33 cellular contexts compared by ENCODE assay signal in genomic region chr14:104568620-104569019, GRCh38. TPM values are rescaled to one million over a fixed set of nuclear protein-coding genes. Genes with fewer than 3 reads are reported as not detected.
"Had no signal": no experiment of that assay in that cellular context is flagged by ENCODE, and none has a peak within 500 bp of the region (broad histone marks: within the 10 kb centered on the region; RNA-seq: fewer than 3 reads in every experiment).

No MANE protein-coding gene starts in this region.

- H3K9ac ChIP-seq: parathyroid adenoma had no signal

- H3K4me1 ChIP-seq: parathyroid adenoma, psoas muscle, upper lobe of right lung, uterus had no signal

- H3K27me3 ChIP-seq: ovary, testis had no signal

- H3K4me2 ChIP-seq: smooth muscle cell had no signal

- H3K27ac ChIP-seq: ovary, parathyroid adenoma, psoas muscle, spleen, suprapubic skin, testis, tibial artery, transverse colon, upper lobe of right lung, uterus had no signal

- ATAC-seq: naive thymus-derived CD8-positive, alpha-beta T cell; natural killer cell treated with Interleukin-12 subunit alpha and Interleukin-12 subunit beta and Interleukin-15 and Interleukin-18, amount 100 ng/mL, for 72 hours; psoas muscle; right cardiac atrium; sciatic nerve; stimulated activated memory B cell treated with anti-CD40 and anti-IgM and Interleukin-4, amounts not matched to agents 10 μg/mL and 1 μg/mL and 100 μg/mL, for 72 hours; stimulated activated naive CD8-positive, alpha-beta T cell treated with anti-CD3 and anti-CD28 coated beads, Interleukin-15, amount 100 ng/mL, for 72 hours; stimulated activated naive CD8-positive, alpha-beta T cell treated with anti-CD3 and anti-CD28 coated beads, Interleukin-15, Interleukin-2, amounts not matched to agents 100 U/mL and 50 U/mL, for 24 hours; upper lobe of right lung had no signal

- H2AFZ ChIP-seq: parathyroid adenoma had no signal

- H3K36me3 ChIP-seq: ovary, spleen, suprapubic skin, tibial artery, transverse colon, upper lobe of right lung, uterus had no signal

- H3K79me2 ChIP-seq: parathyroid adenoma had no signal

- DNase-seq: naive thymus-derived CD8-positive, alpha-beta T cell; nephron progenitor cell; occipital lobe; ovary; posterior cingulate gyrus; psoas muscle; right cardiac atrium; spleen; stimulated activated CD4-positive, alpha-beta T cell treated with anti-CD3 and anti-CD28 coated beads, Interleukin-12 subunit alpha, Interleukin-12 subunit beta, amount 100 ng/mL, for 4 hours; stimulated activated CD4-positive, alpha-beta T cell treated with anti-CD3 and anti-CD28 coated beads, Interleukin-1b, Interleukin-23, amount 100 ng/mL, for 48 hours; stimulated activated CD4-positive, alpha-beta T cell treated with anti-CD3 and anti-CD28 coated beads, Interleukin-4, amount 100 ng/mL, for 1 hour; stimulated activated CD4-positive, alpha-beta T cell treated with anti-CD3 and anti-CD28 coated beads, Interleukin-4, amount 100 ng/mL, for 4 hours; stimulated activated CD8-positive, alpha-beta memory T cell treated with anti-CD3 and anti-CD28 coated beads, Interleukin-4, amount 100 ng/mL, for 48 hours; stimulated activated naive CD4-positive, alpha-beta T cell; stimulated activated naive CD8-positive, alpha-beta T cell treated with anti-CD3 and anti-CD28 coated beads, Interleukin-15, amount 100 ng/mL, for 72 hours; stimulated activated naive CD8-positive, alpha-beta T cell treated with anti-CD3 and anti-CD28 coated beads, Interleukin-15, Interleukin-2, amounts not matched to agents 100 U/mL and 50 U/mL, for 24 hours; substantia nigra; testis; tibial artery; transverse colon; upper lobe of right lung; uterus had no signal

- H3K9me3 ChIP-seq: ovary, psoas muscle, spleen, suprapubic skin, testis, tibial artery, transverse colon, upper lobe of right lung, uterus had no signal

- H3K4me3 ChIP-seq: ovary, psoas muscle, skin epidermis, smooth muscle cell, spleen, suprapubic skin, testis, tibial artery, transverse colon, upper lobe of right lung, uterus had no signal

RNA-seq across cellular contexts. Expression of gene C14orf180, which starts 10.9 kb away (rescaled TPM):
- total RNA-seq: naive thymus-derived CD8-positive, alpha-beta T cell; natural killer cell treated with Interleukin-12 subunit alpha and Interleukin-12 subunit beta and Interleukin-15 and Interleukin-18, amount 100 ng/mL, for 72 hours; neural crest cell; occipital lobe; osteoblast; progenitor cell of endocrine pancreas; renal cortical epithelial cell had no signal
- polyA plus RNA-seq: naive thymus-derived CD8-positive, alpha-beta T cell had no signal

RNA-seq across cellular contexts. Expression of gene TMEM179, which starts 36.0 kb away (rescaled TPM):
- total RNA-seq: naive thymus-derived CD8-positive, alpha-beta T cell; osteoblast; psoas muscle; renal cortical epithelial cell; spleen; suprapubic skin; upper lobe of right lung had no signal
- polyA plus RNA-seq: naive thymus-derived CD8-positive, alpha-beta T cell had no signal
